9 cellular contexts compared by ENCODE assay signal in genomic region chr12:116222358-116222757, GRCh38. TPM values are rescaled to one million over a fixed set of nuclear protein-coding genes. Genes with fewer than 3 reads are reported as not detected.
DNase-seq lines count a peak whose midpoint lies in the region; ATAC-seq, FAIRE-seq and TF ChIP-seq lines count a peak whose summit lies in the region.
"Had no signal": no experiment of that assay in that cellular context is flagged by ENCODE, and none has a peak within 500 bp of the region (broad histone marks: within the 10 kb centered on the region; RNA-seq: fewer than 3 reads in every experiment).

No MANE protein-coding gene starts in this region.

- H3K36me3 ChIP-seq in BE2C (no peaks in the 10 kb centered on the region; the same call in 1 of the 2 replicates), astrocyte (ENCODE audit: insufficient read depth, low read length) (no peaks in the 10 kb centered on the region), lung (ENCODE audit: control insufficient read depth in 2 of 2, insufficient read depth in 2 of 2, low read length in 2 of 2) (peaks cover 0 to 2% of the 10 kb centered on the region in 2 donors), transverse colon (no peaks in the 10 kb centered on the region)

- H3K27me3 ChIP-seq in BE2C = no peaks in the 10 kb centered on the region
- no peaks in the 10 kb centered on the region for H3K27me3 ChIP-seq in astrocyte (ENCODE audit: insufficient read depth, low read length)
- no peaks in the 10 kb centered on the region for H3K27me3 ChIP-seq in lung (ENCODE audit: control insufficient read depth, insufficient read depth)
- no peaks in the 10 kb centered on the region for H3K27me3 ChIP-seq in transverse colon

- peaks cover 3% of the 10 kb centered on the region for H3K36me3 Mint-ChIP-seq in astrocyte (ENCODE audit: low read depth, unreplicated experiment)

- H3K9ac ChIP-seq in astrocyte (ENCODE audit: low read length) = no peak overlapping the region

- DNase-seq in BE2C (peak; percentile 38), M059J (ENCODE audit: low read depth) (peak; percentile 93), astrocyte (ENCODE audit: low read depth) (peak; percentile 94), lung (ENCODE audit: low spot score) (peak; percentile 85), transverse colon (peak; percentile 42), iPS-NIHi11 (ENCODE audit: low spot score) (no peak), GDM1 (lab: John Stamatoyannopoulos, UW) (no peak)

- H3K9me3 Mint-ChIP-seq in astrocyte (ENCODE audit: unreplicated experiment) = no peaks in the 10 kb centered on the region

- peaks cover 17% of the 10 kb centered on the region for H3K4me1 Mint-ChIP-seq in astrocyte (ENCODE audit: low read depth, unreplicated experiment)

- no peak overlapping the region for H3K27ac ChIP-seq in astrocyte (ENCODE audit: low read depth, low read length)
- peak overlapping the region in 1 of 2 donors; percentile 53 for H3K27ac ChIP-seq in lung (ENCODE audit: low read depth in 1 of 2, low read length in 1 of 2)
- no peak overlapping the region for H3K27ac ChIP-seq in transverse colon

- 60 to 76% methylated on average over 4 of the region's 4 CpGs for WGBS in lung, 2 donors
- WGBS in transverse colon (ENCODE audit: low coverage in 1 of 2), 2 donors = 71 to 75% methylated on average over 2 to 4 of the region's 4 CpGs

- TF ChIP-seq POLR2A in transverse colon (IDR thresholded peaks at IDR 0.05) = no peak

- H3K9me3 ChIP-seq in BE2C = no peaks in the 10 kb centered on the region
- H3K9me3 ChIP-seq in astrocyte (ENCODE audit: insufficient read depth, low read depth, low read length) = no peaks in the 10 kb centered on the region
- H3K9me3 ChIP-seq in lung (ENCODE audit: control insufficient read depth in 2 of 2, insufficient read depth in 1 of 2, low read length in 1 of 2) = no peaks in the 10 kb centered on the region
- H3K9me3 ChIP-seq in transverse colon = no peaks in the 10 kb centered on the region

- no peaks in the 10 kb centered on the region for H3K27me3 Mint-ChIP-seq in astrocyte (ENCODE audit: low read depth, unreplicated experiment)

- peaks cover 96% of the 10 kb centered on the region for H3K79me2 ChIP-seq in astrocyte (ENCODE audit: insufficient read depth, low read length)

- FAIRE-seq in astrocyte (lab: Jason Lieb, UNC) = peak; percentile 17
- FAIRE-seq: colon had no signal

- TF ChIP-seq CTCF in BE2C (IDR thresholded peaks at IDR 0.05; ENCODE audit: low read depth, low read length) (no peak), astrocyte (IDR thresholded peaks at IDR 0.05; ENCODE audit: insufficient read depth, low read depth, low read length) (no peak), lung (IDR thresholded peaks at IDR 0.05; ENCODE audit: control extremely low read depth, extremely low read depth) (no peak), transverse colon (IDR thresholded peaks at IDR 0.05) (no peak)

- H3K4me3 ChIP-seq in BE2C (ENCODE audit: low read depth, low read length) = no peak overlapping the region
- H3K4me3 ChIP-seq in astrocyte (ENCODE audit: insufficient read depth, low read depth, low read length) = no peak overlapping the region
- no peak overlapping the region for H3K4me3 ChIP-seq in lung
- H3K4me3 ChIP-seq in transverse colon = no peak overlapping the region

- H3K4me1 ChIP-seq in BE2C (peaks cover 12% of the 10 kb centered on the region), astrocyte (ENCODE audit: insufficient read depth, low read length) (no peaks in the 10 kb centered on the region), lung (ENCODE audit: control insufficient read depth in 2 of 2, insufficient read depth in 2 of 2, low read length in 2 of 2) (peaks cover 1 to 10% of the 10 kb centered on the region in 2 donors), transverse colon (peaks cover 0 to 17% (median 2%) of the 10 kb centered on the region in 4 donors)

- peak; percentile 65 for ATAC-seq in lung (ENCODE audit: insufficient read depth, low FRiP score)
- no peak for ATAC-seq in GM21528 (IDR thresholded peaks at IDR 0.05; ENCODE audit: low FRiP score, unreplicated experiment)

- H4K20me1 ChIP-seq in astrocyte (ENCODE audit: insufficient read depth, low read length) = peaks cover 80% of the 10 kb centered on the region

- H3K4me2 ChIP-seq in astrocyte (ENCODE audit: low read length) = no peak overlapping the region

- intact Hi-C loops in transverse colon (cut with DNase I; ENCODE audit: low total_unique reads) = loop anchor here (10.0 kb wide), 1 partner anchor 208 kb away; no protein-coding TSS in a partner anchor

- no peak overlapping the region for H3K27ac Mint-ChIP-seq in astrocyte (ENCODE audit: unreplicated experiment)

- H3K4me3 Mint-ChIP-seq in astrocyte (ENCODE audit: unreplicated experiment) = no peak overlapping the region

- peak; percentile 26 for TF ChIP-seq EP300 in transverse colon (IDR thresholded peaks at IDR 0.05; ENCODE audit: low read depth)

- no peak overlapping the region for H2AFZ ChIP-seq in astrocyte (ENCODE audit: low read depth, low read length)

- in situ Hi-C loops in transverse colon (cut with MboI; ENCODE audit: low pct_ligation_motif_present in 1 of 4, low pct_unique_long_range_greater_than_20kb in 1 of 4, low sequenced_read_pairs in 3 of 4) = no loop called here

RNA-seq across cellular contexts. Expression of gene MED13L, which starts 55.1 kb away (rescaled TPM):
- 35.0 TPM for polyA plus RNA-seq in BE2C (2012; ENCODE audit: insufficient read depth, insufficient read length, low read depth)
- total RNA-seq in M059J (2014; rRNA removed; shearing (Covaris generic)) = 38.6 and 53.0 TPM in 2 replicates
- total RNA-seq in astrocyte = 139 and 153 TPM in 2 replicates
- total RNA-seq in lung = 100 to 1,000 TPM; 112 to 329 TPM
- polyA plus RNA-seq in lung = 10 to 100 TPM; 18.2 to 31.0 TPM
- total RNA-seq in transverse colon = 100 to 1,000 TPM; 126 to 194 (median 154) TPM

Comparison
In these comparisons a context has a peak if more than half of its experiments do, and no peak if none do; other contexts are left out.
1. DNase-seq: peak in BE2C (single experiment), M059J (single experiment), astrocyte (single experiment), lung (single experiment) and transverse colon (single experiment); none in iPS-NIHi11 (single experiment) and GDM1 (single experiment).